In genomic region chr22:20089226-20089976, GRCh38 we compare ENCODE assay signal across 11 cellular contexts.
"Had no signal": no experiment of that assay in that cellular context is flagged by ENCODE, and none has a peak within 500 bp of the region (broad histone marks: within the 10 kb centered on the region; RNA-seq: fewer than 3 reads in every experiment).

No MANE protein-coding gene starts in this region.

- H3K4me3 Mint-ChIP-seq: activated naive CD4-positive, alpha-beta T cell treated with anti-CD3 and anti-CD28 coated beads, Interleukin-2, amount 10 ng/mL, durations not matched to agents 7 days and 5 days; stimulated activated memory B cell treated with anti-CD40 and anti-IgM and Interleukin-4, amounts not matched to agents 10 μg/mL and 1 μg/mL and 100 μg/mL, for 72 hours; T-cell had no signal

- H3K27me3 Mint-ChIP-seq: activated naive CD4-positive, alpha-beta T cell treated with anti-CD3 and anti-CD28 coated beads, Interleukin-2, amount 10 ng/mL, durations not matched to agents 7 days and 5 days; stimulated activated memory B cell treated with anti-CD40 and anti-IgM and Interleukin-4, amounts not matched to agents 10 μg/mL and 1 μg/mL and 100 μg/mL, for 72 hours; T-cell had no signal

- H3K9me3 Mint-ChIP-seq: activated naive CD4-positive, alpha-beta T cell treated with anti-CD3 and anti-CD28 coated beads, Interleukin-2, amount 10 ng/mL, durations not matched to agents 7 days and 5 days; activated T-helper 2 cell treated with anti-CD3 and anti-CD28 coated beads, Interferon-gamma antibody, Interleukin-2, Interleukin-4, amounts not matched to agents 10 μg/mL and 5 μg/mL and 100 μg/mL, durations not matched to agents 14 hours and 24 hours and 36 hours; stimulated activated memory B cell treated with anti-CD40 and anti-IgM and Interleukin-4, amounts not matched to agents 10 μg/mL and 1 μg/mL and 100 μg/mL, for 72 hours; T-cell had no signal

- ATAC-seq: stimulated activated memory B cell treated with anti-CD40 and anti-IgM and Interleukin-4, amounts not matched to agents 10 μg/mL and 1 μg/mL and 100 μg/mL, for 72 hours; T-cell had no signal

- DNase-seq: activated CD4-positive, alpha-beta T cell treated with anti-CD3 and anti-CD28 coated beads for 1 hour; activated CD8-positive, alpha-beta memory T cell treated with anti-CD3 and anti-CD28 coated beads for 24 hours; activated naive CD4-positive, alpha-beta T cell treated with anti-CD3 and anti-CD28 coated beads, Interleukin-2, amount 10 ng/mL, durations not matched to agents 7 days and 5 days; amygdala; head of caudate nucleus; mesendoderm; T-cell; T1000 had no signal

- H3K27ac Mint-ChIP-seq: activated naive CD4-positive, alpha-beta T cell treated with anti-CD3 and anti-CD28 coated beads, Interleukin-2, amount 10 ng/mL, durations not matched to agents 7 days and 5 days; activated T-helper 2 cell treated with anti-CD3 and anti-CD28 coated beads, Interferon-gamma antibody, Interleukin-2, Interleukin-4, amounts not matched to agents 10 μg/mL and 5 μg/mL and 100 μg/mL, durations not matched to agents 14 hours and 24 hours and 36 hours; stimulated activated memory B cell treated with anti-CD40 and anti-IgM and Interleukin-4, amounts not matched to agents 10 μg/mL and 1 μg/mL and 100 μg/mL, for 72 hours had no signal

- FAIRE-seq: endometrium had no signal
